ENCODE assay signal across 6 cellular contexts in the genomic region with DNA sequence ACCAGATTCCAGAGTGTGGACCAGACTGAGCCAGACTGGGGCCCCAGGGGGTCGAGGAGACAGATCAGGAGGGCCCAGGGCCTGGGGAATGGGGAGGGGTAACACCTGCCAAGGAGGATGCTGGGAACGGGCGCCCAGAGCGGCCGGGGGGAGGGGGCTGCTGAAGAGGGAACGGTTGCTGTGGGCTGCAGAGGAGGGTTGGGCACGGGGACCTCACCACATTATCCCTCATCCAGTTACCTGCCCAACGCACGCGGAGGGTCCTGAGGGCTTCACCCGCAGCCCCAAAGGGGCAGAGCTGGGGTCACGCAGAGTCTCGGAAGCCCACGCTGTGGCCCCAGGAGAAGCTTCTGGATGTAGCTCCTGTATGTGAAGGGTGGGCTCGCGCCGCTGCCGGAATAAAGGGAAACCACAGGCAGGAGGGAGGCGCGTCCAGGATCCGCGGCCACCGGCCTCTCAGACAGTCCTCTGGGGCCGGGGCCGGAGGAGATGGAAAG. TPM values are rescaled to one million over a fixed set of nuclear protein-coding genes. Genes with fewer than 3 reads are reported as not detected.
A peak's percentile ranks its signal among the peaks of the same experiment; 100 is the strongest.
DNase-seq lines count a peak whose midpoint lies in the region; ATAC-seq, FAIRE-seq and TF ChIP-seq lines count a peak whose summit lies in the region.

No MANE protein-coding gene starts in this region.

- H3K9me3 ChIP-seq in neutrophil = no peaks in the 10 kb centered on the region

- DNase-seq in Jurkat, Clone E6-1 (ENCODE audit: low read depth, low spot score) = no peak
- DNase-seq in bronchial epithelial cell (ENCODE audit: low read depth) = no peak
- DNase-seq in DMS114 treated with DMSO at 0.1 percent for 48 hours (lab: John Stamatoyannopoulos, UW; ENCODE audit: unreplicated experiment) = no peak

- no peak for TF ChIP-seq CTCF in bronchial epithelial cell (IDR thresholded peaks at IDR 0.05; ENCODE audit: insufficient read depth, low read length, severe bottlenecking)
- no peak for TF ChIP-seq CTCF in neutrophil (IDR thresholded peaks at IDR 0.05)

- H3K36me3 ChIP-seq in bronchial epithelial cell (ENCODE audit: control insufficient read depth, insufficient read depth, low read length) (peaks cover 11% of the 10 kb centered on the region), neutrophil (peaks cover 48% of the 10 kb centered on the region)

- H3K4me3 ChIP-seq in Jurkat, Clone E6-1 (ENCODE audit: low read length) = peak overlapping the region; percentile 52
- H3K4me3 ChIP-seq in bronchial epithelial cell (ENCODE audit: low read depth, low read length) (peak overlapping the region; percentile 63), neutrophil (ENCODE audit: low read depth in 1 of 2, low read length in 1 of 2) (peak overlapping the region; percentile 79 to 87)

- peaks cover 41% of the 10 kb centered on the region in 2 experiments for H3K4me1 ChIP-seq in neutrophil (ENCODE audit: control insufficient read depth in 1 of 2, insufficient read depth in 1 of 2, low read depth in 1 of 2, low read length in 1 of 2)

- no peak for FAIRE-seq in bronchial epithelial cell (lab: Jason Lieb, UNC)

- H3K27ac ChIP-seq in neutrophil = peak overlapping the region; percentile 90

- ATAC-seq in GM19324 (IDR thresholded peaks at IDR 0.05; ENCODE audit: low FRiP score, unreplicated experiment) = no peak
- ATAC-seq in HG03457 (IDR thresholded peaks at IDR 0.05; ENCODE audit: unreplicated experiment) = no peak

- H3K27me3 ChIP-seq in bronchial epithelial cell (ENCODE audit: control insufficient read depth, insufficient read depth, low read length) = no peaks in the 10 kb centered on the region
- no peaks in the 10 kb centered on the region for H3K27me3 ChIP-seq in neutrophil

RNA-seq across cellular contexts. Expression of a gene that starts 0.9 kb away (rescaled TPM):
- 26.0 TPM for polyA plus RNA-seq in Jurkat, Clone E6-1 (2012; ENCODE audit: insufficient read depth, insufficient read length)
- total RNA-seq in bronchial epithelial cell = 20.8 and 25.7 TPM in 2 replicates

RNA-seq across cellular contexts. Expression of a gene that starts 14.2 kb away (rescaled TPM):
- polyA plus RNA-seq in Jurkat, Clone E6-1 (2012; ENCODE audit: insufficient read depth, insufficient read length) = 91.9 TPM
- 38.3 and 43.7 TPM in 2 replicates for total RNA-seq in bronchial epithelial cell

RNA-seq across cellular contexts. Expression of a gene that starts 29.4 kb away (rescaled TPM):
- polyA plus RNA-seq in Jurkat, Clone E6-1 (2012; ENCODE audit: insufficient read depth, insufficient read length) = 1.0 TPM
- 0.26 and 0.77 TPM in 2 replicates for total RNA-seq in bronchial epithelial cell

RNA-seq across cellular contexts. Expression of a gene that starts 44.9 kb away (rescaled TPM):
- polyA plus RNA-seq in Jurkat, Clone E6-1 (2012; ENCODE audit: insufficient read depth, insufficient read length) = 44.0 TPM
- 18.2 TPM in 2 replicates for total RNA-seq in bronchial epithelial cell

RNA-seq across cellular contexts. Expression of a gene that starts 51.2 kb away (rescaled TPM):
- 54.8 TPM for polyA plus RNA-seq in Jurkat, Clone E6-1 (2012; ENCODE audit: insufficient read depth, insufficient read length)
- 9.7 and 13.8 TPM in 2 replicates for total RNA-seq in bronchial epithelial cell
